In genomic region chr14:61252354-61253063, GRCh38 we compare ENCODE assay signal across 8 cellular contexts. TPM values are rescaled to one million over a fixed set of nuclear protein-coding genes. Genes with fewer than 3 reads are reported as not detected.
DNase-seq lines count a peak whose midpoint lies in the region; ATAC-seq, FAIRE-seq and TF ChIP-seq lines count a peak whose summit lies in the region.

No MANE protein-coding gene starts in this region.

- H3K4me3 ChIP-seq in astrocyte of the cerebellum (ENCODE audit: low read depth, low read length) (no peak overlapping the region), hepatocyte (no peak overlapping the region), skeletal muscle tissue (ENCODE audit: low read length in 3 of 3) (peak overlapping the region in 1 of 3 donors; percentile 16)

- TF ChIP-seq POLR2A in GM18505 (IDR thresholded peaks at IDR 0.05; ENCODE audit: borderline replicate concordance, extremely low read depth, insufficient read depth, insufficient read length) = no peak

- 4% methylated on average over 7 of the region's 7 CpGs for WGBS in hepatocyte (ENCODE audit: low lambda C conversion rate, missing lambda C conversion rate)

- ATAC-seq in GM18505 (IDR thresholded peaks at IDR 0.05; ENCODE audit: unreplicated experiment) = peak; percentile 87
- ATAC-seq in HG02973 (IDR thresholded peaks at IDR 0.05; ENCODE audit: unreplicated experiment) = peak; percentile 97

- FAIRE-seq in A204.1 (lab: Jason Lieb, UNC) = peak; percentile 99

- no peak overlapping the region for H3K4me2 ChIP-seq in hepatocyte

- H4K20me1 ChIP-seq in hepatocyte (ENCODE audit: insufficient read depth, poor library complexity, severe bottlenecking) = no peaks in the 10 kb centered on the region

- H3K36me3 ChIP-seq in hepatocyte (replicated peaks; ENCODE audit: insufficient read depth, low read depth) = no peaks in the 10 kb centered on the region
- H3K36me3 ChIP-seq in skeletal muscle tissue (ENCODE audit: control insufficient read depth in 3 of 3, insufficient read depth in 3 of 3, low read length in 3 of 3) = no peaks in the 10 kb centered on the region

- no peaks in the 10 kb centered on the region for H3K9me2 ChIP-seq in hepatocyte (replicated peaks; ENCODE audit: insufficient read depth)

- H3K79me2 ChIP-seq in hepatocyte = no peaks in the 10 kb centered on the region

- H3K4me1 ChIP-seq in hepatocyte (ENCODE audit: insufficient read depth) = peaks cover 9% of the 10 kb centered on the region
- H3K4me1 ChIP-seq in skeletal muscle tissue (ENCODE audit: control insufficient read depth in 3 of 3, insufficient read depth in 3 of 3, low read length in 3 of 3) = peaks cover 10 to 33% (median 10%) of the 10 kb centered on the region in 3 donors

- H3K27ac ChIP-seq in hepatocyte (peak overlapping the region; percentile 8), skeletal muscle tissue (ENCODE audit: low read depth, low read length) (peak overlapping the region; percentile 20)

- H2AFZ ChIP-seq in hepatocyte = no peak overlapping the region

- TF ChIP-seq CTCF in astrocyte of the cerebellum (IDR thresholded peaks at IDR 0.05; ENCODE audit: low read depth, low read length, missing control alignments) (peak; percentile 94), hepatocyte (IDR thresholded peaks at IDR 0.05; ENCODE audit: poor library complexity) (peak; percentile 98)

- in situ Hi-C loops in astrocyte of the cerebellum (cut with HindIII; ENCODE audit: low sequenced_read_pairs) = no loop called here

- peak overlapping the region in 1 of 3 donors; percentile 42 for H3K9ac ChIP-seq in skeletal muscle tissue (ENCODE audit: low read depth in 1 of 3, low read length in 3 of 3)

- H3K9me3 ChIP-seq in hepatocyte (ENCODE audit: low read depth) = no peaks in the 10 kb centered on the region
- no peaks in the 10 kb centered on the region for H3K9me3 ChIP-seq in skeletal muscle tissue (ENCODE audit: control insufficient read depth in 3 of 3, low read length in 3 of 3)

- H3K27me3 ChIP-seq in hepatocyte = peaks cover 12% of the 10 kb centered on the region
- H3K27me3 ChIP-seq in skeletal muscle tissue (ENCODE audit: control insufficient read depth in 3 of 3, insufficient read depth in 3 of 3, low read length in 3 of 3) = no peaks in the 10 kb centered on the region

- DNase-seq in NCI-H2029 treated with DMSO at 0.1 percent for 48 hours (lab: John Stamatoyannopoulos, UW) (peak; percentile 99), T-helper 22 cell (ENCODE audit: low read depth) (peak; percentile 2), astrocyte of the cerebellum (ENCODE audit: low read depth) (peak; percentile 97), hepatocyte (ENCODE audit: low spot score) (peak; percentile 91)

RNA-seq across cellular contexts. Expression of gene TMEM30B, which starts 28.6 kb away (rescaled TPM):
- total RNA-seq in hepatocyte = 15.8 and 18.2 TPM in 2 replicates
- 12.4 and 19.3 TPM in 2 replicates for polyA plus RNA-seq in hepatocyte
- 1.6 TPM for total RNA-seq in skeletal muscle tissue

Comparison
In these comparisons a context has a peak if more than half of its experiments do, and no peak if none do; other contexts are left out.
1. DNase-seq: peak in every context shown above with its lines; median percentile 99 in NCI-H2029 treated with DMSO at 0.1 percent for 48 hours; 97 in astrocyte of the cerebellum; 91 in hepatocyte; 2 in T-helper 22 cell.